Comparison of ENCODE assay signal across 9 cellular contexts in genomic region chr7:90274161-90274560, GRCh38. TPM values are rescaled to one million over a fixed set of nuclear protein-coding genes. Genes with fewer than 3 reads are reported as not detected.
"Had no signal": no experiment of that assay in that cellular context is flagged by ENCODE, and none has a peak within 500 bp of the region (broad histone marks: within the 10 kb centered on the region; RNA-seq: fewer than 3 reads in every experiment).

No MANE protein-coding gene starts in this region.

- H3K36me3 ChIP-seq: HAP-1 had no signal

- H3K4me1 ChIP-seq: HAP-1 had no signal

- H3K27ac ChIP-seq: GM23248, HL-60 had no signal

- H3K4me3 ChIP-seq: GM23248, HAP-1 had no signal

- H3K9me3 ChIP-seq: HAP-1 had no signal

- H3K9ac ChIP-seq: GM23248 had no signal

- DNase-seq: GM23248, GOT3, H7, HFFc6 had no signal

- H2AFZ ChIP-seq: GM23248 had no signal

RNA-seq across cellular contexts. Expression of gene FAM237B, which starts 46.9 kb away (rescaled TPM):
- total RNA-seq: GM23248, H4, H7, HepG2, HFFc6, HT1080 had no signal
